Comparison of ENCODE assay signal across 16 cellular contexts in genomic region chr1:154945160-154945961, GRCh38. TPM values are rescaled to one million over a fixed set of nuclear protein-coding genes. Genes with fewer than 3 reads are reported as not detected.
DNase-seq lines count a peak whose midpoint lies in the region; ATAC-seq and TF ChIP-seq lines count a peak whose summit lies in the region.
"Had no signal": no experiment of that assay in that cellular context is flagged by ENCODE, and none has a peak within 500 bp of the region (broad histone marks: within the 10 kb centered on the region; RNA-seq: fewer than 3 reads in every experiment).

No MANE protein-coding gene starts in this region.

- no peaks in the 10 kb centered on the region for H3K36me3 Mint-ChIP-seq in activated naive CD4-positive, alpha-beta T cell treated with anti-CD3 and anti-CD28 coated beads, Interleukin-2, amount 50 U/mL, for 72 hours

- H3K4me3 ChIP-seq in Panc1 (ENCODE audit: low read depth in 2 of 2, low read length in 2 of 2): no peak overlapping the region
- H3K4me3 ChIP-seq in right lobe of liver: no peak overlapping the region
- no peak overlapping the region for H3K4me3 ChIP-seq in tibial artery
- H3K4me3 ChIP-seq: heart right ventricle, upper lobe of left lung had no signal

- TF ChIP-seq CTCF in Panc1 (IDR thresholded peaks at IDR 0.05) (no peak), right lobe of liver (IDR thresholded peaks at IDR 0.05) (no peak), tibial artery (IDR thresholded peaks at IDR 0.05) (no peak)

- intact Hi-C loops in Panc1 (cut with micrococcal nuclease; ENCODE audit: unreplicated experiment): no loop called here
- intact Hi-C loops in right lobe of liver (cut with DNase I): no loop called here
- intact Hi-C loops in tibial artery (cut with DNase I; ENCODE audit: low total_unique reads): no loop called here

- H3K27me3 ChIP-seq in Panc1 (ENCODE audit: control insufficient read depth, insufficient read depth, low read length) (no peaks in the 10 kb centered on the region), right lobe of liver (no peaks in the 10 kb centered on the region), tibial artery (no peaks in the 10 kb centered on the region)
- H3K27me3 ChIP-seq: heart right ventricle, upper lobe of left lung had no signal

- no peak for TF ChIP-seq POLR2A in right lobe of liver (IDR thresholded peaks at IDR 0.05)

- POLR2A ChIA-PET in Panc1 (lab: Charles Lee): no interaction called here

- CTCF ChIA-PET in Panc1 (lab: Charles Lee): interaction anchor here (0.5 to 0.6 kb wide), 3 partner anchors 36 to 82 kb away, joined by 3 to 4 read pairs (median 3); no protein-coding TSS in a partner anchor

- WGBS in right lobe of liver (ENCODE audit: insufficient coverage, low coverage, low lambda C conversion rate, missing lambda C conversion rate): 41% methylated on average over 6 of the region's 15 CpGs

- DNase-seq in activated naive CD4-positive, alpha-beta T cell treated with anti-CD3 and anti-CD28 coated beads, Interleukin-2, amount 50 U/mL, for 72 hours (ENCODE audit: low spot score in 2 of 2): no peak
- DNase-seq in activated naive CD4-positive, alpha-beta T cell (lab: John Stamatoyannopoulos, UW): no peak
- DNase-seq in Panc1 (ENCODE audit: low read depth, low spot score) (no peak), right lobe of liver (no peak), tibial artery (no peak), OCI-M1 (lab: John Stamatoyannopoulos, UW) (no peak)
- DNase-seq: ACHN; activated effector memory CD4-positive, alpha-beta T cell treated with Interleukin-2 at 50 U/mL for 16 hours; COR-L47; islet precursor cell; NCI-H2081 treated with DMSO at 0.1 percent for 48 hours; occipital lobe had no signal

- H3K4me1 ChIP-seq in Panc1 (ENCODE audit: control insufficient read depth, insufficient read depth, low read length): peaks cover 6% of the 10 kb centered on the region; the same call in 1 of the 2 replicates
- H3K4me1 ChIP-seq in right lobe of liver: peaks cover 0 to 28% (median 9%) of the 10 kb centered on the region in 4 donors
- peaks cover 0 to 31% (median 11%) of the 10 kb centered on the region in 4 donors for H3K4me1 ChIP-seq in tibial artery

- BruUV-seq in Panc1 (replicated peaks; lab: Mats Ljungman, UMichigan): TSS peak; percentile 93

- H3K27ac ChIP-seq in Panc1 (ENCODE audit: low read length) (no peak overlapping the region), right lobe of liver (peak overlapping the region in 2 of 3 donors; percentile 70 to 86), tibial artery (peak overlapping the region; percentile 41 to 56)
- H3K27ac ChIP-seq: upper lobe of left lung had no signal

- in situ Hi-C loops in Panc1 (cut with HindIII; ENCODE audit: low pct_unique_long_range_greater_than_20kb, low sequenced_read_pairs): no loop called here

- ATAC-seq in activated naive CD4-positive, alpha-beta T cell treated with anti-CD3 and anti-CD28 coated beads, Interleukin-2, amount 50 U/mL, for 72 hours: no peak
- no peak for ATAC-seq in Panc1
- ATAC-seq in right lobe of liver: no peak
- ATAC-seq in HG03432 (IDR thresholded peaks at IDR 0.05; ENCODE audit: unreplicated experiment): no peak
- ATAC-seq in HG03442 (IDR thresholded peaks at IDR 0.05; ENCODE audit: unreplicated experiment): no peak

- H3K36me3 ChIP-seq in Panc1 (ENCODE audit: control insufficient read depth, insufficient read depth, low read length): no peaks in the 10 kb centered on the region
- peaks cover 0 to 7% (median 0%) of the 10 kb centered on the region in 4 donors for H3K36me3 ChIP-seq in right lobe of liver
- peaks cover 6 to 52% (median 32%) of the 10 kb centered on the region in 3 donors for H3K36me3 ChIP-seq in tibial artery

- peak overlapping the region; percentile 43 to 50 for H3K27ac Mint-ChIP-seq in activated naive CD4-positive, alpha-beta T cell treated with anti-CD3 and anti-CD28 coated beads, Interleukin-2, amount 50 U/mL, for 72 hours

- H3K9me3 Mint-ChIP-seq in activated naive CD4-positive, alpha-beta T cell treated with anti-CD3 and anti-CD28 coated beads, Interleukin-2, amount 50 U/mL, for 72 hours: no peaks in the 10 kb centered on the region

- H3K9me3 ChIP-seq in Panc1 (ENCODE audit: control insufficient read depth, insufficient read depth, low read depth, low read length) (no peaks in the 10 kb centered on the region), right lobe of liver (no peaks in the 10 kb centered on the region), tibial artery (no peaks in the 10 kb centered on the region)
- H3K9me3 ChIP-seq: heart right ventricle, upper lobe of left lung had no signal

RNA-seq across cellular contexts. Expression of gene PMVK, which starts 8.8 kb away (rescaled TPM):
- total RNA-seq in activated naive CD4-positive, alpha-beta T cell treated with anti-CD3 and anti-CD28 coated beads, Interleukin-2, amount 50 U/mL, for 72 hours: 10 to 100 TPM; 12.2 to 34.2 TPM
- total RNA-seq in Panc1 (2021; ENCODE audit: unreplicated experiment) (42.2 TPM), right lobe of liver (10 to 100 TPM; 16.9 to 34.5 (median 29.2) TPM)
- 60.5 TPM for polyA plus RNA-seq in Panc1 (2012; ENCODE audit: insufficient read length)

RNA-seq across cellular contexts. Expression of gene PBXIP1, which starts 10.5 kb away (rescaled TPM):
- 10 to 100 TPM; 40.9 to 41.1 TPM for total RNA-seq in activated naive CD4-positive, alpha-beta T cell treated with anti-CD3 and anti-CD28 coated beads, Interleukin-2, amount 50 U/mL, for 72 hours
- total RNA-seq in Panc1 (2021; ENCODE audit: unreplicated experiment): 40.7 TPM
- 64.9 TPM for polyA plus RNA-seq in Panc1 (2012; ENCODE audit: insufficient read length)
- 10 to 100 TPM; 16.7 to 25.9 (median 19.1) TPM for total RNA-seq in right lobe of liver

RNA-seq across cellular contexts. Expression of gene PYGO2, which starts 16.2 kb away (rescaled TPM):
- total RNA-seq in activated naive CD4-positive, alpha-beta T cell treated with anti-CD3 and anti-CD28 coated beads, Interleukin-2, amount 50 U/mL, for 72 hours: 10 to 100 TPM; 27.7 to 55.3 TPM
- total RNA-seq in Panc1 (2021; ENCODE audit: unreplicated experiment) (41.1 TPM), right lobe of liver (10 to 100 TPM in 4 of 6 experiments, 1 to 10 TPM in 2; 9.1 to 13.5 (median 10.9) TPM)
- 27.3 TPM for polyA plus RNA-seq in Panc1 (2012; ENCODE audit: insufficient read length)

RNA-seq across cellular contexts. Expression of gene SHC1, which starts 25.2 kb away (rescaled TPM):
- total RNA-seq in activated naive CD4-positive, alpha-beta T cell treated with anti-CD3 and anti-CD28 coated beads, Interleukin-2, amount 50 U/mL, for 72 hours: 10 to 100 TPM; 50.3 to 76.2 TPM
- total RNA-seq in Panc1 (2021; ENCODE audit: unreplicated experiment): 373 TPM
- 479 TPM for polyA plus RNA-seq in Panc1 (2012; ENCODE audit: insufficient read length)
- total RNA-seq in right lobe of liver: 100 to 1,000 TPM in 1 of 6 experiments, 10 to 100 TPM in 5; 44.6 to 108 (median 75.3) TPM

RNA-seq across cellular contexts. Expression of gene CKS1B, which starts 29.1 kb away (rescaled TPM):
- 100 to 1,000 TPM; 202 to 308 TPM for total RNA-seq in activated naive CD4-positive, alpha-beta T cell treated with anti-CD3 and anti-CD28 coated beads, Interleukin-2, amount 50 U/mL, for 72 hours
- total RNA-seq in Panc1 (2021; ENCODE audit: unreplicated experiment): 212 TPM
- 156 TPM for polyA plus RNA-seq in Panc1 (2012; ENCODE audit: insufficient read length)
- total RNA-seq in right lobe of liver: 10 to 100 TPM; 14.9 to 51.7 (median 23.1) TPM
